9 cellular contexts compared by ENCODE assay signal in the genomic region with DNA sequence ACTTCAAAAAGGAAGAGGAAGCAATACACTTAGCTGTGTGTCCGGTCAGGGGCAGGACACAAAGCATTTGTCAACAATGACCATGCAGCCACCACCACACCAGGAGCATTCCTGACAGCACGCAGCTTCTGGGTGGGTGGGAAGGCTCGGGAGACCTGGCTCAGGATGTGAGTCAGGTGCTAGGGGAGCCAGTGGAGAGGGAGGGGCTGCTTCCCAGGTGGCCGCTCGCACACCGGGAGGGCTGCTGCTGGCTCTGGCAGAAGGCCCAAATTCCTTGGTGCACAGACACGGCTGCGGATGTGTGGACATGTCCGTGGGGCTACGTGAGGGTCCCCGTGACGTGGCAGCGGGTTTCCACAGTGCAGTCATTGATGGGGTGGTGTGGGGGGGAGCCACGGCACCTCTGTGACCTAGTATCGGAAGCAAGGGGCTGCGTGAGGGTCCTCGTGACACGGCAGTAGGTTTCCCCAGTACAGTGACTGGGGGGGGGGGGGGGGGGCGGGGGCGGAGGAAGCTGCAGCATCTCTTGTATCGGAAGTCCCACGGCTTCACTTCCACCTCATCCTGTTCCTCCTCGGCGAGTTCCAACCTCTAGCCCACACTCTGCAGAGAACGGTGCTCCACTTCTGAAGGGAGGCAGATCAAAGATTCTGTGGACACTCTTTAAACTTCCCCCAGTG.
DNase-seq lines count a peak whose midpoint lies in the region; ATAC-seq and TF ChIP-seq lines count a peak whose summit lies in the region.
"Had no signal": no experiment of that assay in that cellular context is flagged by ENCODE, and none has a peak within 500 bp of the region (broad histone marks: within the 10 kb centered on the region; RNA-seq: fewer than 3 reads in every experiment).

No MANE protein-coding gene starts in this region.

- H3K27ac Mint-ChIP-seq in HFFc6 (peak overlapping the region; percentile 65), immature natural killer cell (peak overlapping the region; percentile 55 to 83 (median 82))

- no peak overlapping the region for H3K9ac ChIP-seq in MM.1S (ENCODE audit: low read length)

- H3K4me3 ChIP-seq in MM.1S (ENCODE audit: low read length): no peak overlapping the region

- no peaks in the 10 kb centered on the region for H3K9me2 ChIP-seq in MM.1S (replicated peaks; ENCODE audit: insufficient read depth, low read length)

- no peak overlapping the region for H2AFZ ChIP-seq in MM.1S (ENCODE audit: low read length)

- no peaks in the 10 kb centered on the region for H3K27me3 ChIP-seq in MM.1S (replicated peaks; ENCODE audit: insufficient read depth, low read length)

- H3K4me1 Mint-ChIP-seq in HFFc6 (ENCODE audit: low read depth) (peaks cover 85% of the 10 kb centered on the region), immature natural killer cell (peaks cover 90 to 93% of the 10 kb centered on the region in 2 donors)

- H3K79me2 ChIP-seq in MM.1S (ENCODE audit: low read length): peaks cover 95% of the 10 kb centered on the region

- H3K4me1 ChIP-seq in MM.1S (ENCODE audit: low read length): peaks cover 24% of the 10 kb centered on the region

- ATAC-seq in GM19397 (IDR thresholded peaks at IDR 0.05; ENCODE audit: unreplicated experiment): no peak

- no peaks in the 10 kb centered on the region for H3K9me3 ChIP-seq in MM.1S (replicated peaks; ENCODE audit: insufficient read depth, low read length)

- H3K9me3 Mint-ChIP-seq in HFFc6: no peaks in the 10 kb centered on the region
- no peaks in the 10 kb centered on the region for H3K9me3 Mint-ChIP-seq in immature natural killer cell

- peaks cover 14% of the 10 kb centered on the region for H3K36me3 Mint-ChIP-seq in HFFc6 (ENCODE audit: low read depth)
- H3K36me3 Mint-ChIP-seq in immature natural killer cell: peaks cover 0 to 5% (median 4%) of the 10 kb centered on the region in 3 donors

- no peaks in the 10 kb centered on the region for H4K20me1 ChIP-seq in MM.1S (ENCODE audit: insufficient read depth, low read length)

- H3K4me2 ChIP-seq in MM.1S (ENCODE audit: low read depth, low read length): no peak overlapping the region

- no peaks in the 10 kb centered on the region for H3F3A ChIP-seq in MM.1S (ENCODE audit: insufficient read depth, low read length)

- H3K36me3 ChIP-seq in MM.1S (replicated peaks; ENCODE audit: insufficient read depth, low read length): no peaks in the 10 kb centered on the region

- no peak overlapping the region for H3K4me3 Mint-ChIP-seq in HFFc6
- peak overlapping the region; percentile 13 to 72 (median 49) for H3K4me3 Mint-ChIP-seq in immature natural killer cell

- DNase-seq in 8988T: peak; percentile 97
- no peak for DNase-seq in HFFc6
- DNase-seq in activated naive CD4-positive, alpha-beta T cell treated with Interleukin-2 at 50 U/mL for 16 hours: peak; percentile 40
- peak in 1 of 3 donors; percentile 31 for DNase-seq in immature natural killer cell
- DNase-seq in MM.1S: no peak
- no peak for DNase-seq in NCI-H1694 treated with DMSO at 0.1 percent for 48 hours (lab: John Stamatoyannopoulos, UW)
- DNase-seq in NCI-H82 treated with DMSO at 0.1 percent for 48 hours (lab: John Stamatoyannopoulos, UW; ENCODE audit: unreplicated experiment): no peak
- DNase-seq: NCI-H526 had no signal

- H3K27me3 Mint-ChIP-seq in HFFc6 (ENCODE audit: insufficient read depth) (peaks cover 9% of the 10 kb centered on the region), immature natural killer cell (ENCODE audit: low read depth in 3 of 3) (peaks cover 4 to 15% (median 11%) of the 10 kb centered on the region in 3 donors)

- TF ChIP-seq CTCF in HFFc6 (IDR thresholded peaks at IDR 0.05) (no peak), MM.1S (IDR thresholded peaks at IDR 0.05; ENCODE audit: low read length) (no peak)

- H3K27ac ChIP-seq in MM.1S (ENCODE audit: low read length): no peak overlapping the region

Comparison
In these comparisons a context has a peak if more than half of its experiments do, and no peak if none do; other contexts are left out.
1. DNase-seq: peak in 8988T (single experiment) and activated naive CD4-positive, alpha-beta T cell treated with Interleukin-2 at 50 U/mL for 16 hours (single experiment); none in HFFc6 (single experiment), MM.1S (single experiment), NCI-H1694 treated with DMSO at 0.1 percent for 48 hours (single experiment) and NCI-H82 treated with DMSO at 0.1 percent for 48 hours (single experiment).